In genomic region chr14:75258803-75259509, GRCh38 we compare ENCODE assay signal across 8 cellular contexts. TPM values are rescaled to one million over a fixed set of nuclear protein-coding genes. Genes with fewer than 3 reads are reported as not detected.
A peak's percentile ranks its signal among the peaks of the same experiment; 100 is the strongest.
DNase-seq lines count a peak whose midpoint lies in the region; ATAC-seq, FAIRE-seq and TF ChIP-seq lines count a peak whose summit lies in the region.

No MANE protein-coding gene starts in this region.

- H3K27ac Mint-ChIP-seq in type B pancreatic cell = peak overlapping the region; percentile 99

- H3K36me3 Mint-ChIP-seq in type B pancreatic cell = no peaks in the 10 kb centered on the region

- H3K9me3 Mint-ChIP-seq in type B pancreatic cell = no peaks in the 10 kb centered on the region

- TF ChIP-seq CTCF in heart right ventricle (IDR thresholded peaks at IDR 0.05) (no peak), type B pancreatic cell (conservative IDR thresholded peaks at IDR 0.05) (no peak)

- peak; percentile 78 for DNase-seq in GM12891 (ENCODE audit: insufficient read length, low spot score)
- peak; percentile 95 for DNase-seq in NCI-H146 (lab: John Stamatoyannopoulos, UW)
- DNase-seq in T-helper 1 cell = peak; percentile 100
- peak; percentile 96 for DNase-seq in amniotic stem cell (lab: John Stamatoyannopoulos, UW)
- peak; percentile 99 to 100 for DNase-seq in heart right ventricle
- peak; percentile 99 for DNase-seq in pons (ENCODE audit: low spot score)
- peak; percentile 97 for DNase-seq in type B pancreatic cell (ENCODE audit: extremely low spot score, unreplicated experiment)

- peak overlapping the region; percentile 79 to 98 (median 95) for H3K27ac ChIP-seq in heart right ventricle

- TF ChIP-seq POLR2A in GM12891 (IDR thresholded peaks at IDR 0.05; ENCODE audit: low read depth, low read length) = no peak

- H3K4me3 Mint-ChIP-seq in type B pancreatic cell = peak overlapping the region; percentile 91

- no peaks in the 10 kb centered on the region for H3K9me3 ChIP-seq in heart right ventricle

- H3K36me3 ChIP-seq in heart right ventricle = no peaks in the 10 kb centered on the region

- peak; percentile 98 for ATAC-seq in HG02870 (IDR thresholded peaks at IDR 0.05; ENCODE audit: unreplicated experiment)
- ATAC-seq in heart right ventricle = peak; percentile 95 to 98 (median 97)

- peaks cover 6 to 43% (median 33%) of the 10 kb centered on the region in 9 donors for H3K4me1 ChIP-seq in heart right ventricle

- FAIRE-seq in GM12891 (lab: Jason Lieb, UNC) = peak; percentile 98

- no peaks in the 10 kb centered on the region for H3K27me3 Mint-ChIP-seq in type B pancreatic cell

- 0% methylated on average over 40 of the region's 40 CpGs for WGBS in heart right ventricle, 2 donors

- no peaks in the 10 kb centered on the region for H3K27me3 ChIP-seq in heart right ventricle

- intact Hi-C loops in heart right ventricle (cut with DNase I) = loop anchor here in 5 of 10 donors (1.0 to 5.0 kb wide), 11 partner anchors 17 to 117 kb away; partner anchors contain the start of gene TMED10 (in 4 of the 5)

- peak overlapping the region in 9 of 10 donors; percentile 20 to 55 (median 47) for H3K4me3 ChIP-seq in heart right ventricle

- H3K4me1 Mint-ChIP-seq in type B pancreatic cell (ENCODE audit: unreplicated experiment) = peaks cover 47% of the 10 kb centered on the region

TF ChIP-seq in GM12891, 5 proteins besides CTCF, POLR2A, EP300 and RAD21:
- TF ChIP-seq POLR2AphosphoS5 (IDR thresholded peaks at IDR 0.05; ENCODE audit: low read depth, low read length) = no peak; the same call in 1 of the 2 replicates
- peak; percentile 46; the same call in 1 of the 2 replicates for TF ChIP-seq SPI1 (IDR thresholded peaks at IDR 0.05; ENCODE audit: low read depth, low read length)
- TF ChIP-seq POU2F2 (IDR thresholded peaks at IDR 0.05; ENCODE audit: low read depth, low read length) = peak; percentile 84

RNA-seq across cellular contexts. Expression of gene FOS, which starts 19.7 kb away (rescaled TPM):
- 6.8 TPM for polyA plus RNA-seq in GM12891 (2012; ENCODE audit: low read depth, missing spikeins)
- 100 to 1,000 TPM in 3 of 10 donors, 10 to 100 TPM in 6, 1 to 10 TPM in 1; 9.3 to 173 (median 64.0) TPM for total RNA-seq in heart right ventricle
- 10 to 100 TPM; 17.3 to 49.9 TPM for polyA plus RNA-seq in heart right ventricle
- 214 and 974 TPM in 2 replicates for total RNA-seq in type B pancreatic cell (ENCODE audit: low replicate concordance)

Comparison
In these comparisons a context has a peak if more than half of its experiments do, and no peak if none do; other contexts are left out.
1. Peak in every context shown above with its lines: DNase-seq, ATAC-seq, H3K4me3 ChIP-seq and H3K27ac ChIP-seq.